In the genomic region with DNA sequence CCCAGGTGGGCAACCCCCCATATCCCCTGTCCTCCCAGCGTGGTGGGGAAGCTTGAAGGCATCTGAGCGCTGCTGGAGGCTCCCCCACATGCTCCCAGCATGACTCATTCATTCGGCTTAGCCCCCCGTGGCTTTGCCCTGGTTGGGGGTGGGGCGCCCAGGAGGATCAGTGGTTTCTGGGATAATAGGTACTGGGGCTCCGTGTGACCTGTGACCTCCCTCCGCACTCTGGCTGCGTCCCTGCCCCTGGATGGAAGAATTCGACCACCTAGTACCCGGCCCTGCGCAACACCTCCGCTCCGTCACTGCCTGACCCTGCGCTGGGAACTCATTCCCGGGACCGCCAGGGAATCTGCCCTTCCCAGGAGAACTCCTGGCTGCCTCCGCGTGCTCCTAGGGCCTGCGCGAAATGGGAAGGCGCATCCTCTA, we compare ENCODE assay signal across 1 cellular context.
TF ChIP-seq lines count a peak whose summit lies in the region.

No MANE protein-coding gene starts in this region.

TF ChIP-seq in HEK293, 187 proteins besides CTCF, POLR2A, EP300 and RAD21 (continued from another document):
- TF ChIP-seq ZNF501 (tag by site-specific recombination; IDR thresholded peaks at IDR 0.05): 0 out of 2 replicates have a peak, but pooled peaks have one; percentile 57
- TF ChIP-seq ZBTB1 (tag by site-specific recombination; IDR thresholded peaks at IDR 0.05): 0 out of 2 replicates have a peak, but pooled peaks have one; percentile 44
- peak; percentile 100 for TF ChIP-seq GLIS1 (tag by site-specific recombination; IDR thresholded peaks at IDR 0.05)
- peak; percentile 45 for TF ChIP-seq WT1 (tag by site-specific recombination; IDR thresholded peaks at IDR 0.05)
- no peak for TF ChIP-seq ZNF239 (tag by site-specific recombination; IDR thresholded peaks at IDR 0.05)
- TF ChIP-seq ZBTB17 (tag by site-specific recombination; IDR thresholded peaks at IDR 0.05): peak; percentile 67
- no peak for TF ChIP-seq ZNF521 (tag by site-specific recombination; IDR thresholded peaks at IDR 0.05)
- TF ChIP-seq, protein P1, sequence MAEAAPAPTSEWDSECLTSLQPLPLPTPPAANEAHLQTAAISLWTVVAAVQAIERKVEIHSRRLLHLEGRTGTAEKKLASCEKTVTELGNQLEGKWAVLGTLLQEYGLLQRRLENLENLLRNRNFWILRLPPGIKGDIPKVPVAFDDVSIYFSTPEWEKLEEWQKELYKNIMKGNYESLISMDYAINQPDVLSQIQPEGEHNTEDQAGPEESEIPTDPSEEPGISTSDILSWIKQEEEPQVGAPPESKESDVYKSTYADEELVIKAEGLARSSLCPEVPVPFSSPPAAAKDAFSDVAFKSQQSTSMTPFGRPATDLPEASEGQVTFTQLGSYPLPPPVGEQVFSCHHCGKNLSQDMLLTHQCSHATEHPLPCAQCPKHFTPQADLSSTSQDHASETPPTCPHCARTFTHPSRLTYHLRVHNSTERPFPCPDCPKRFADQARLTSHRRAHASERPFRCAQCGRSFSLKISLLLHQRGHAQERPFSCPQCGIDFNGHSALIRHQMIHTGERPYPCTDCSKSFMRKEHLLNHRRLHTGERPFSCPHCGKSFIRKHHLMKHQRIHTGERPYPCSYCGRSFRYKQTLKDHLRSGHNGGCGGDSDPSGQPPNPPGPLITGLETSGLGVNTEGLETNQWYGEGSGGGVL (tag by site-specific recombination; IDR thresholded peaks at IDR 0.05): peak; percentile 74
- TF ChIP-seq ZNF76 (tag by site-specific recombination; IDR thresholded peaks at IDR 0.05; ENCODE audit: borderline replicate concordance, low read depth): peak; percentile 61
- peak; percentile 59; the same call in 1 of the 2 replicates for TF ChIP-seq ZNF423 (tag by site-specific recombination; IDR thresholded peaks at IDR 0.05)
- TF ChIP-seq SP2 (tag by site-specific recombination; IDR thresholded peaks at IDR 0.05): no peak
- TF ChIP-seq ZIC2 (tag by site-specific recombination; IDR thresholded peaks at IDR 0.05): peak; percentile 99
- peak; percentile 57; the same call in 1 of the 2 replicates for TF ChIP-seq ZNF843 (tag by site-specific recombination; IDR thresholded peaks at IDR 0.05)
- no peak for TF ChIP-seq ZNF426 (tag by site-specific recombination; IDR thresholded peaks at IDR 0.05)
- TF ChIP-seq, protein P2, sequence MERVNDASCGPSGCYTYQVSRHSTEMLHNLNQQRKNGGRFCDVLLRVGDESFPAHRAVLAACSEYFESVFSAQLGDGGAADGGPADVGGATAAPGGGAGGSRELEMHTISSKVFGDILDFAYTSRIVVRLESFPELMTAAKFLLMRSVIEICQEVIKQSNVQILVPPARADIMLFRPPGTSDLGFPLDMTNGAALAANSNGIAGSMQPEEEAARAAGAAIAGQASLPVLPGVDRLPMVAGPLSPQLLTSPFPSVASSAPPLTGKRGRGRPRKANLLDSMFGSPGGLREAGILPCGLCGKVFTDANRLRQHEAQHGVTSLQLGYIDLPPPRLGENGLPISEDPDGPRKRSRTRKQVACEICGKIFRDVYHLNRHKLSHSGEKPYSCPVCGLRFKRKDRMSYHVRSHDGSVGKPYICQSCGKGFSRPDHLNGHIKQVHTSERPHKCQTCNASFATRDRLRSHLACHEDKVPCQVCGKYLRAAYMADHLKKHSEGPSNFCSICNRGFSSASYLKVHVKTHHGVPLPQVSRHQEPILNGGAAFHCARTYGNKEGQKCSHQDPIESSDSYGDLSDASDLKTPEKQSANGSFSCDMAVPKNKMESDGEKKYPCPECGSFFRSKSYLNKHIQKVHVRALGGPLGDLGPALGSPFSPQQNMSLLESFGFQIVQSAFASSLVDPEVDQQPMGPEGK (tag by site-specific recombination; IDR thresholded peaks at IDR 0.05): peak; percentile 71
- TF ChIP-seq IKZF3 (tag by site-specific recombination; IDR thresholded peaks at IDR 0.05): peak; percentile 89
- TF ChIP-seq ZNF350 (tag by site-specific recombination; IDR thresholded peaks at IDR 0.05): no peak
- TF ChIP-seq, protein P3, sequence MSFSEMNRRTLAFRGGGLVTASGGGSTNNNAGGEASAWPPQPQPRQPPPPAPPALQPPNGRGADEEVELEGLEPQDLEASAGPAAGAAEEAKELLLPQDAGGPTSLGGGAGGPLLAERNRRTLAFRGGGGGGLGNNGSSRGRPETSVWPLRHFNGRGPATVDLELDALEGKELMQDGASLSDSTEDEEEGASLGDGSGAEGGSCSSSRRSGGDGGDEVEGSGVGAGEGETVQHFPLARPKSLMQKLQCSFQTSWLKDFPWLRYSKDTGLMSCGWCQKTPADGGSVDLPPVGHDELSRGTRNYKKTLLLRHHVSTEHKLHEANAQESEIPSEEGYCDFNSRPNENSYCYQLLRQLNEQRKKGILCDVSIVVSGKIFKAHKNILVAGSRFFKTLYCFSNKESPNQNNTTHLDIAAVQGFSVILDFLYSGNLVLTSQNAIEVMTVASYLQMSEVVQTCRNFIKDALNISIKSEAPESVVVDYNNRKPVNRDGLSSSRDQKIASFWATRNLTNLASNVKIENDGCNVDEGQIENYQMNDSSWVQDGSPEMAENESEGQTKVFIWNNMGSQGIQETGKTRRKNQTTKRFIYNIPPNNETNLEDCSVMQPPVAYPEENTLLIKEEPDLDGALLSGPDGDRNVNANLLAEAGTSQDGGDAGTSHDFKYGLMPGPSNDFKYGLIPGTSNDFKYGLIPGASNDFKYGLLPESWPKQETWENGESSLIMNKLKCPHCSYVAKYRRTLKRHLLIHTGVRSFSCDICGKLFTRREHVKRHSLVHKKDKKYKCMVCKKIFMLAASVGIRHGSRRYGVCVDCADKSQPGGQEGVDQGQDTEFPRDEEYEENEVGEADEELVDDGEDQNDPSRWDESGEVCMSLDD (tag by site-specific recombination; IDR thresholded peaks at IDR 0.05): peak; percentile 68; the same call in 1 of the 2 replicates
- peak; percentile 90 for TF ChIP-seq ZEB2 (tag by site-specific recombination; IDR thresholded peaks at IDR 0.05)
- TF ChIP-seq GLIS2 (tag by site-specific recombination; IDR thresholded peaks at IDR 0.05): peak; percentile 91
- peak; percentile 42; the same call in 1 of the 2 replicates for TF ChIP-seq ZNF341 (tag by site-specific recombination; IDR thresholded peaks at IDR 0.05; ENCODE audit: low read depth)
- 0 out of 2 replicates have a peak, but pooled peaks have one; percentile 6 for TF ChIP-seq ZFP69B (tag by site-specific recombination; IDR thresholded peaks at IDR 0.05)
- no peak for TF ChIP-seq ZSCAN16 (tag by site-specific recombination; IDR thresholded peaks at IDR 0.05)
- TF ChIP-seq, protein P4, sequence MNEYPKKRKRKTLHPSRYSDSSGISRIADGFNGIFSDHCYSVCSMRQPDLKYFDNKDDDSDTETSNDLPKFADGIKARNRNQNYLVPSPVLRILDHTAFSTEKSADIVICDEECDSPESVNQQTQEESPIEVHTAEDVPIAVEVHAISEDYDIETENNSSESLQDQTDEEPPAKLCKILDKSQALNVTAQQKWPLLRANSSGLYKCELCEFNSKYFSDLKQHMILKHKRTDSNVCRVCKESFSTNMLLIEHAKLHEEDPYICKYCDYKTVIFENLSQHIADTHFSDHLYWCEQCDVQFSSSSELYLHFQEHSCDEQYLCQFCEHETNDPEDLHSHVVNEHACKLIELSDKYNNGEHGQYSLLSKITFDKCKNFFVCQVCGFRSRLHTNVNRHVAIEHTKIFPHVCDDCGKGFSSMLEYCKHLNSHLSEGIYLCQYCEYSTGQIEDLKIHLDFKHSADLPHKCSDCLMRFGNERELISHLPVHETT (tag by site-specific recombination; IDR thresholded peaks at IDR 0.05): peak; percentile 25; the same call in 1 of the 2 replicates
- peak; percentile 87 for TF ChIP-seq BCL11B (tag by site-specific recombination; IDR thresholded peaks at IDR 0.05; ENCODE audit: low read depth)
- no peak for TF ChIP-seq ZNF248 (tag by site-specific recombination; IDR thresholded peaks at IDR 0.05)
- TF ChIP-seq ZBTB20 (tag by site-specific recombination; IDR thresholded peaks at IDR 0.05): peak; percentile 99
- peak; percentile 43; the same call in 1 of the 2 replicates for TF ChIP-seq OSR2 (tag by site-specific recombination; IDR thresholded peaks at IDR 0.05)
- peak; percentile 84; the same call in 1 of the 2 replicates for TF ChIP-seq ZNF600 (tag by site-specific recombination; IDR thresholded peaks at IDR 0.05)
- TF ChIP-seq ZNF175 (tag by site-specific recombination; IDR thresholded peaks at IDR 0.05): no peak
- TF ChIP-seq ZFHX2 (tag by site-specific recombination; conservative IDR thresholded peaks at IDR 0.05): 0 out of 2 replicates have a peak, but pooled peaks have one; percentile 8
- 0 out of 2 replicates have a peak, but pooled peaks have one; percentile 22 for TF ChIP-seq SCRT2 (tag by site-specific recombination; IDR thresholded peaks at IDR 0.05)
- TF ChIP-seq ZNF558 (tag by site-specific recombination; IDR thresholded peaks at IDR 0.05): peak; percentile 13; the same call in 1 of the 2 replicates
- peak; percentile 85 for TF ChIP-seq ZNF24 (tag by site-specific recombination; IDR thresholded peaks at IDR 0.05)
- peak; percentile 62; the same call in 1 of the 2 replicates for TF ChIP-seq ZNF324 (tag by site-specific recombination; IDR thresholded peaks at IDR 0.05)
- TF ChIP-seq, protein P5, sequence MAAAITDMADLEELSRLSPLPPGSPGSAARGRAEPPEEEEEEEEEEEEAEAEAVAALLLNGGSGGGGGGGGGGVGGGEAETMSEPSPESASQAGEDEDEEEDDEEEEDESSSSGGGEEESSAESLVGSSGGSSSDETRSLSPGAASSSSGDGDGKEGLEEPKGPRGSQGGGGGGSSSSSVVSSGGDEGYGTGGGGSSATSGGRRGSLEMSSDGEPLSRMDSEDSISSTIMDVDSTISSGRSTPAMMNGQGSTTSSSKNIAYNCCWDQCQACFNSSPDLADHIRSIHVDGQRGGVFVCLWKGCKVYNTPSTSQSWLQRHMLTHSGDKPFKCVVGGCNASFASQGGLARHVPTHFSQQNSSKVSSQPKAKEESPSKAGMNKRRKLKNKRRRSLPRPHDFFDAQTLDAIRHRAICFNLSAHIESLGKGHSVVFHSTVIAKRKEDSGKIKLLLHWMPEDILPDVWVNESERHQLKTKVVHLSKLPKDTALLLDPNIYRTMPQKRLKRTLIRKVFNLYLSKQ (tag by site-specific recombination; IDR thresholded peaks at IDR 0.05; ENCODE audit: borderline replicate concordance): no peak
- TF ChIP-seq SP7 (tag by site-specific recombination; IDR thresholded peaks at IDR 0.05): peak; percentile 64; the same call in 1 of the 2 replicates
- TF ChIP-seq, protein P6, sequence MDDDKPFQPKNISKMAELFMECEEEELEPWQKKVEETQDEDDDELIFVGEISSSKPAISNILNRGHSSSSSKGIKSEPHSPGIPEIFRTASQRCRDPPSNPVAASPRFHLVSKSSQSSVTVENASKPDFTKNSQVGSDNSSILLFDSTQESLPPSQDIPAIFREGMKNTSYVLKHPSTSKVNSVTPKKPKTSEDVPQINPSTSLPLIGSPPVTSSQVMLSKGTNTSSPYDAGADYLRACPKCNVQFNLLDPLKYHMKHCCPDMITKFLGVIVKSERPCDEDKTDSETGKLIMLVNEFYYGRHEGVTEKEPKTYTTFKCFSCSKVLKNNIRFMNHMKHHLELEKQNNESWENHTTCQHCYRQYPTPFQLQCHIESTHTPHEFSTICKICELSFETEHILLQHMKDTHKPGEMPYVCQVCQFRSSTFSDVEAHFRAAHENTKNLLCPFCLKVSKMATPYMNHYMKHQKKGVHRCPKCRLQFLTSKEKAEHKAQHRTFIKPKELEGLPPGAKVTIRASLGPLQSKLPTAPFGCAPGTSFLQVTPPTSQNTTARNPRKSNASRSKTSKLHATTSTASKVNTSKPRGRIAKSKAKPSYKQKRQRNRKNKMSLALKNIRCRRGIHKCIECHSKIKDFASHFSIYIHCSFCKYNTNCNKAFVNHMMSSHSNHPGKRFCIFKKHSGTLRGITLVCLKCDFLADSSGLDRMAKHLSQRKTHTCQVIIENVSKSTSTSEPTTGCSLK (tag by site-specific recombination; IDR thresholded peaks at IDR 0.05): no peak
- peak; percentile 85 for TF ChIP-seq BCL11A (tag by site-specific recombination; IDR thresholded peaks at IDR 0.05; ENCODE audit: low read depth)
